ENCODE assay signal across 10 cellular contexts in genomic region chr17:48137658-48138057, GRCh38.
"Had no signal": no experiment of that assay in that cellular context is flagged by ENCODE, and none has a peak within 500 bp of the region (broad histone marks: within the 10 kb centered on the region; RNA-seq: fewer than 3 reads in every experiment).

No MANE protein-coding gene starts in this region.

- H3K36me3 ChIP-seq: gastrocnemius medialis, transverse colon had no signal

- ATAC-seq: gastrocnemius medialis, left ventricle myocardium superior had no signal

- H3K27ac Mint-ChIP-seq: activated CD4-positive, alpha-beta T cell treated with anti-CD3 and anti-CD28 coated beads, Interleukin-2, amount 10 ng/mL, durations not matched to agents 7 days and 5 days had no signal

- H3K4me3 Mint-ChIP-seq: activated CD4-positive, alpha-beta T cell treated with anti-CD3 and anti-CD28 coated beads, Interleukin-2, amount 10 ng/mL, durations not matched to agents 7 days and 5 days had no signal

- H3K4me3 ChIP-seq: gastrocnemius medialis, transverse colon had no signal

- H3K9me3 Mint-ChIP-seq: activated CD4-positive, alpha-beta T cell treated with anti-CD3 and anti-CD28 coated beads, Interleukin-2, amount 10 ng/mL, durations not matched to agents 7 days and 5 days had no signal

- H3K9me3 ChIP-seq: gastrocnemius medialis, transverse colon had no signal

- H3K27me3 ChIP-seq: transverse colon had no signal

- H3K27ac ChIP-seq: gastrocnemius medialis, transverse colon had no signal

- DNase-seq: activated CD4-positive, alpha-beta T cell treated with anti-CD3 and anti-CD28 coated beads, Interleukin-2, amount 10 ng/mL, durations not matched to agents 7 days and 5 days; activated CD8-positive, alpha-beta memory T cell treated with anti-CD3 and anti-CD28 coated beads for 24 hours; activated effector memory CD4-positive, alpha-beta T cell treated with Interleukin-2 at 50 U/mL for 16 hours; gastrocnemius medialis; left ventricle myocardium superior; mesenchymal stem cell; stimulated activated naive CD4-positive, alpha-beta T cell; substantia nigra; T1000; transverse colon had no signal

- H3K27me3 Mint-ChIP-seq: activated CD4-positive, alpha-beta T cell treated with anti-CD3 and anti-CD28 coated beads, Interleukin-2, amount 10 ng/mL, durations not matched to agents 7 days and 5 days had no signal

- H3K4me1 ChIP-seq: gastrocnemius medialis, transverse colon had no signal
